9 cellular contexts compared by ENCODE assay signal in the genomic region with DNA sequence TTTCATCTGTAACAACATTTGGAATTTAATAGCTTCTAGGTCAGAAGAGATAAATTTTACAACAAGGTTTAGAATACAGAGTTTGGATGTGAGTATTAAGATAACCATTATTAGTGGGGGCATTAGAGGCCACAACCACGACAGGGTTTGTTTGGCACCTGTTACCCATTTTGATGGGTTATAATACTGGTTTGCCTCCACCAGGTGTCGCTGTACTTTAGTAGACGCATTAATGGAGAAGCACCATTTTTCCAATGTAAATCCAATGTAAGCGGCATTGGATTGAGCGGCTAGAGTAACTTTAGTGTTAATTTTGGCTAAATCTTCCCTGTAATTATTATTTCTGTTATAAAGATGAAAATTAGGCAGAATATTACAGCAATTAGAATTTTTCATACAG.
DNase-seq lines count a peak whose midpoint lies in the region; ATAC-seq and FAIRE-seq lines count a peak whose summit lies in the region.
"Had no signal": no experiment of that assay in that cellular context is flagged by ENCODE, and none has a peak within 500 bp of the region (broad histone marks: within the 10 kb centered on the region; RNA-seq: fewer than 3 reads in every experiment).

No MANE protein-coding gene starts in this region.

- DNase-seq in NCI-H446 (lab: John Stamatoyannopoulos, UW): peak; percentile 3 to 58
- no peak for DNase-seq in NCI-H446 treated with DMSO at 0.1 percent for 48 hours (lab: John Stamatoyannopoulos, UW)
- DNase-seq in RPMI8226: peak; percentile 61
- DNase-seq in iPS-NIHi11 (ENCODE audit: low spot score): peak; percentile 34
- no peak for DNase-seq in GM19238 (ENCODE audit: insufficient read length, low spot score)
- no peak for DNase-seq in small intestine
- DNase-seq in activated T-helper 1 cell treated with anti-CD3 and anti-CD28 coated beads, Interleukin-12 subunit alpha, Interleukin-12 subunit beta, Interleukin-2, Interleukin-4 antibody, amounts not matched to agents 30 ng/mL and 10 ng/mL and 1 ng/mL, durations not matched to agents 14 hours and 24 hours and 36 hours (ENCODE audit: low spot score): no peak

- no peaks in the 10 kb centered on the region for H3K9me3 Mint-ChIP-seq in activated T-helper 1 cell treated with anti-CD3 and anti-CD28 coated beads, Interleukin-12 subunit alpha, Interleukin-12 subunit beta, Interleukin-2, Interleukin-4 antibody, amounts not matched to agents 30 ng/mL and 10 ng/mL and 1 ng/mL, durations not matched to agents 14 hours and 24 hours and 36 hours

- H3K27ac Mint-ChIP-seq in activated T-helper 1 cell treated with anti-CD3 and anti-CD28 coated beads, Interleukin-12 subunit alpha, Interleukin-12 subunit beta, Interleukin-2, Interleukin-4 antibody, amounts not matched to agents 30 ng/mL and 10 ng/mL and 1 ng/mL, durations not matched to agents 14 hours and 24 hours and 36 hours: no peak overlapping the region
- H3K27ac Mint-ChIP-seq: CD4-positive, CD25-positive, alpha-beta regulatory T cell had no signal

- H3K4me1 ChIP-seq in small intestine (ENCODE audit: control insufficient read depth in 2 of 2, insufficient read depth in 1 of 2, low read depth in 1 of 2, low read length in 1 of 2): no peaks in the 10 kb centered on the region

- H3K27ac ChIP-seq in small intestine (ENCODE audit: low read depth in 1 of 2, low read length in 1 of 2): no peak overlapping the region

- intact Hi-C loops in activated T-helper 1 cell treated with anti-CD3 and anti-CD28 coated beads, Interleukin-12 subunit alpha, Interleukin-12 subunit beta, Interleukin-2, Interleukin-4 antibody, amounts not matched to agents 30 ng/mL and 10 ng/mL and 1 ng/mL, durations not matched to agents 14 hours and 24 hours and 36 hours (cut with micrococcal nuclease): no loop called here

- H3K9me3 ChIP-seq in small intestine (ENCODE audit: control insufficient read depth, low read depth): no peaks in the 10 kb centered on the region

- WGBS in small intestine, 3 donors: 44 to 49% (median 49%) methylated on average over 5 of the region's 5 CpGs

- H3K27me3 ChIP-seq in small intestine (ENCODE audit: control insufficient read depth in 2 of 2, insufficient read depth in 2 of 2, low read length in 2 of 2): no peaks in the 10 kb centered on the region

- H3K4me3 ChIP-seq in small intestine (ENCODE audit: low read depth in 1 of 2, low read length in 2 of 2): no peak overlapping the region

- no peaks in the 10 kb centered on the region for H3K27me3 Mint-ChIP-seq in activated T-helper 1 cell treated with anti-CD3 and anti-CD28 coated beads, Interleukin-12 subunit alpha, Interleukin-12 subunit beta, Interleukin-2, Interleukin-4 antibody, amounts not matched to agents 30 ng/mL and 10 ng/mL and 1 ng/mL, durations not matched to agents 14 hours and 24 hours and 36 hours (ENCODE audit: insufficient read depth)
- H3K27me3 Mint-ChIP-seq: CD4-positive, CD25-positive, alpha-beta regulatory T cell had no signal

- no peaks in the 10 kb centered on the region for H3K36me3 Mint-ChIP-seq in activated T-helper 1 cell treated with anti-CD3 and anti-CD28 coated beads, Interleukin-12 subunit alpha, Interleukin-12 subunit beta, Interleukin-2, Interleukin-4 antibody, amounts not matched to agents 30 ng/mL and 10 ng/mL and 1 ng/mL, durations not matched to agents 14 hours and 24 hours and 36 hours (ENCODE audit: low read depth)
- H3K36me3 Mint-ChIP-seq: CD4-positive, CD25-positive, alpha-beta regulatory T cell had no signal

- no peak for FAIRE-seq in small intestine (lab: Jason Lieb, UNC)

- no peak overlapping the region for H3K4me3 Mint-ChIP-seq in activated T-helper 1 cell treated with anti-CD3 and anti-CD28 coated beads, Interleukin-12 subunit alpha, Interleukin-12 subunit beta, Interleukin-2, Interleukin-4 antibody, amounts not matched to agents 30 ng/mL and 10 ng/mL and 1 ng/mL, durations not matched to agents 14 hours and 24 hours and 36 hours
- H3K4me3 Mint-ChIP-seq: CD4-positive, CD25-positive, alpha-beta regulatory T cell had no signal

- H3K36me3 ChIP-seq in small intestine (ENCODE audit: control insufficient read depth in 2 of 2, insufficient read depth in 2 of 2, low read length in 2 of 2): no peaks in the 10 kb centered on the region

- peak; percentile 63 for ATAC-seq in HG02642 (IDR thresholded peaks at IDR 0.05; ENCODE audit: poor library complexity, unreplicated experiment)

- H3K4me1 Mint-ChIP-seq in activated T-helper 1 cell treated with anti-CD3 and anti-CD28 coated beads, Interleukin-12 subunit alpha, Interleukin-12 subunit beta, Interleukin-2, Interleukin-4 antibody, amounts not matched to agents 30 ng/mL and 10 ng/mL and 1 ng/mL, durations not matched to agents 14 hours and 24 hours and 36 hours (ENCODE audit: low read depth): no peaks in the 10 kb centered on the region
- H3K4me1 Mint-ChIP-seq: CD4-positive, CD25-positive, alpha-beta regulatory T cell had no signal

Comparison
In these comparisons a context has a peak if more than half of its experiments do, and no peak if none do; other contexts are left out.
1. DNase-seq: peak in NCI-H446 (2 of 2), RPMI8226 (single experiment) and iPS-NIHi11 (single experiment); none in NCI-H446 treated with DMSO at 0.1 percent for 48 hours (single experiment), GM19238 (single experiment), small intestine (single experiment) and activated T-helper 1 cell treated with anti-CD3 and anti-CD28 coated beads, Interleukin-12 subunit alpha, Interleukin-12 subunit beta, Interleukin-2, Interleukin-4 antibody, amounts not matched to agents 30 ng/mL and 10 ng/mL and 1 ng/mL, durations not matched to agents 14 hours and 24 hours and 36 hours (single experiment).